29 cellular contexts compared by ENCODE assay signal in genomic region chr13:78852709-78853108, GRCh38.
A peak's percentile ranks its signal among the peaks of the same experiment; 100 is the strongest.
DNase-seq lines count a peak whose midpoint lies in the region; ATAC-seq, FAIRE-seq and TF ChIP-seq lines count a peak whose summit lies in the region.
"Had no signal": no experiment of that assay in that cellular context is flagged by ENCODE, and none has a peak within 500 bp of the region (broad histone marks: within the 10 kb centered on the region; RNA-seq: fewer than 3 reads in every experiment).

No MANE protein-coding gene starts in this region.

- peaks cover 31% of the 10 kb centered on the region for H3K9me3 Mint-ChIP-seq in chondrocyte (ENCODE audit: low read depth)
- peaks cover 7% of the 10 kb centered on the region for H3K9me3 Mint-ChIP-seq in stimulated activated memory B cell treated with anti-CD40 and anti-IgM and Interleukin-4, amounts not matched to agents 10 μg/mL and 1 μg/mL and 100 μg/mL, for 72 hours

- no peaks in the 10 kb centered on the region for H3K27me3 ChIP-seq in spleen (replicated peaks in 1 of 7)
- no peaks in the 10 kb centered on the region for H3K27me3 ChIP-seq in upper lobe of right lung
- H3K27me3 ChIP-seq in tibial artery, result no peaks in the 10 kb centered on the region
- H3K27me3 ChIP-seq in ovary, result no peaks in the 10 kb centered on the region
- H3K27me3 ChIP-seq in HepG2 (ENCODE audit: control insufficient read depth in 1 of 2, insufficient read depth in 2 of 2, low read length in 2 of 2), result no peaks in the 10 kb centered on the region
- H3K27me3 ChIP-seq in transverse colon, result no peaks in the 10 kb centered on the region
- H3K27me3 ChIP-seq: BLaER1 treated with 17β-estradiol and CSF1 and Interleukin-3, amounts not matched to agents 10 nM and 100 nM had no signal

- DNase-seq in chondrocyte (ENCODE audit: low spot score), result peak; percentile 60
- peak; percentile 44 for DNase-seq in spleen
- DNase-seq in upper lobe of right lung, result no peak
- no peak for DNase-seq in tibial artery
- DNase-seq in ovary, result no peak
- DNase-seq in HepG2 (ENCODE audit: low spot score), result no peak
- no peak for DNase-seq in transverse colon
- DNase-seq: 8988T; ACHN; AML-193; CD4-positive, alpha-beta memory T cell; CD4-positive, CD25-positive, alpha-beta regulatory T cell; CD8-positive, alpha-beta memory T cell; COR-L47; DMS 273 treated with DMSO at 0.1 percent for 48 hours; DMS153; DMS53; DMS79; DND-41; EL; GDM1 had no signal

- no peaks in the 10 kb centered on the region for H3K36me3 Mint-ChIP-seq in chondrocyte (ENCODE audit: low read depth)
- no peaks in the 10 kb centered on the region for H3K36me3 Mint-ChIP-seq in stimulated activated memory B cell treated with anti-CD40 and anti-IgM and Interleukin-4, amounts not matched to agents 10 μg/mL and 1 μg/mL and 100 μg/mL, for 72 hours
- H3K36me3 Mint-ChIP-seq: CD4-positive, alpha-beta memory T cell; CD4-positive, CD25-positive, alpha-beta regulatory T cell; CD8-positive, alpha-beta memory T cell had no signal

- H3K9ac ChIP-seq in HepG2 (ENCODE audit: insufficient read depth, low read depth, low read length), result no peak overlapping the region
- H3K9ac ChIP-seq: BLaER1 treated with 17β-estradiol and CSF1 and Interleukin-3, amounts not matched to agents 10 nM and 100 nM had no signal

- no TSS peak for BruUV-seq in HepG2 (replicated peaks; lab: Mats Ljungman, UMichigan)

- H3K79me2 ChIP-seq in HepG2 (ENCODE audit: insufficient read depth, low read length), result no peaks in the 10 kb centered on the region

- peak; percentile 16 for ATAC-seq in stimulated activated memory B cell treated with anti-CD40 and anti-IgM and Interleukin-4, amounts not matched to agents 10 μg/mL and 1 μg/mL and 100 μg/mL, for 72 hours
- peak; percentile 38 for ATAC-seq in upper lobe of right lung
- ATAC-seq in HepG2, result no peak
- ATAC-seq: GM12878 had no signal

- no peak for TF ChIP-seq CTCF in chondrocyte (IDR thresholded peaks at IDR 0.05)
- TF ChIP-seq CTCF in spleen (IDR thresholded peaks at IDR 0.05 in 8 of 11, conservative IDR thresholded peaks at IDR 0.05 in 3 of 11), result no peak
- TF ChIP-seq CTCF in upper lobe of right lung (IDR thresholded peaks at IDR 0.05), result no peak
- TF ChIP-seq CTCF in tibial artery (IDR thresholded peaks at IDR 0.05), result no peak
- TF ChIP-seq CTCF in ovary (IDR thresholded peaks at IDR 0.05), result no peak
- TF ChIP-seq CTCF in HepG2 (CRISPR knock-in tag; IDR thresholded peaks at IDR 0.05), result no peak
- no peak for TF ChIP-seq CTCF in transverse colon (IDR thresholded peaks at IDR 0.05)

- POLR2A ChIA-PET in HepG2 (lab: Yijun Ruan, JAX), result no interaction called here

- WGBS in spleen, 5 donors, result 82 to 100% (median 90%) methylated on average over 1 of the region's 1 CpG; no CpG with 5 or more reads in 1 of the 5 donors
- WGBS in ovary, 3 donors, result 73 to 90% (median 75%) methylated on average over 1 of the region's 1 CpG
- WGBS in HepG2 (ENCODE audit: low lambda C conversion rate), result no CpG with 5 or more reads among the region's 1 CpG
- 90% methylated on average over 1 of the region's 1 CpG; no CpG with 5 or more reads in 1 of the 2 donors for whole genome bisulfite sequencing in transverse colon (ENCODE audit: low coverage in 1 of 2), 2 donors

- H3K27ac Mint-ChIP-seq in chondrocyte (ENCODE audit: unreplicated experiment), result no peak overlapping the region
- no peak overlapping the region for H3K27ac Mint-ChIP-seq in stimulated activated memory B cell treated with anti-CD40 and anti-IgM and Interleukin-4, amounts not matched to agents 10 μg/mL and 1 μg/mL and 100 μg/mL, for 72 hours
- H3K27ac Mint-ChIP-seq: B cell; CD4-positive, alpha-beta memory T cell; CD4-positive, CD25-positive, alpha-beta regulatory T cell; CD8-positive, alpha-beta memory T cell had no signal

- H3K9me3 ChIP-seq in spleen (peaks cover 0 to 34% (median 22%) of the 10 kb centered on the region in 8 donors), upper lobe of right lung (no peaks in the 10 kb centered on the region), tibial artery (peaks cover 6 to 10% (median 6%) of the 10 kb centered on the region in 3 donors), ovary (no peaks in the 10 kb centered on the region), HepG2 (ENCODE audit: low read length) (peaks cover 17% of the 10 kb centered on the region), transverse colon (no peaks in the 10 kb centered on the region)

- H3K27ac ChIP-seq in spleen (no peak overlapping the region), upper lobe of right lung (no peak overlapping the region), tibial artery (no peak overlapping the region), ovary (no peak overlapping the region), HepG2 (ENCODE audit: extremely low read length, insufficient read depth, low read length) (no peak overlapping the region), transverse colon (no peak overlapping the region)
- H3K27ac ChIP-seq: BLaER1 treated with 17β-estradiol and CSF1 and Interleukin-3, amounts not matched to agents 10 nM and 100 nM; C4-2B had no signal

- no peak overlapping the region for H3K4me3 Mint-ChIP-seq in chondrocyte (ENCODE audit: unreplicated experiment)
- H3K4me3 Mint-ChIP-seq in stimulated activated memory B cell treated with anti-CD40 and anti-IgM and Interleukin-4, amounts not matched to agents 10 μg/mL and 1 μg/mL and 100 μg/mL, for 72 hours, result no peak overlapping the region
- H3K4me3 Mint-ChIP-seq: B cell; CD4-positive, alpha-beta memory T cell; CD4-positive, CD25-positive, alpha-beta regulatory T cell; CD8-positive, alpha-beta memory T cell had no signal

- no peaks in the 10 kb centered on the region for H3K4me1 Mint-ChIP-seq in chondrocyte (ENCODE audit: low read depth)
- no peaks in the 10 kb centered on the region for H3K4me1 Mint-ChIP-seq in stimulated activated memory B cell treated with anti-CD40 and anti-IgM and Interleukin-4, amounts not matched to agents 10 μg/mL and 1 μg/mL and 100 μg/mL, for 72 hours
- H3K4me1 Mint-ChIP-seq: B cell; CD4-positive, alpha-beta memory T cell; CD4-positive, CD25-positive, alpha-beta regulatory T cell; CD8-positive, alpha-beta memory T cell had no signal

- in situ Hi-C loops in HepG2 (cut with HindIII; ENCODE audit: extremely low pct_ligation_motif_present, low pct_unique_long_range_greater_than_20kb), result no loop called here
- in situ Hi-C loops in transverse colon (cut with MboI; ENCODE audit: low pct_ligation_motif_present in 1 of 4, low pct_unique_long_range_greater_than_20kb in 1 of 4, low sequenced_read_pairs in 3 of 4), result no loop called here

- no peak for TF ChIP-seq RAD21 in HepG2 (CRISPR knock-in tag; IDR thresholded peaks at IDR 0.05)

- no peaks in the 10 kb centered on the region for H4K20me1 ChIP-seq in HepG2 (ENCODE audit: insufficient read depth, low read length)
- H4K20me1 ChIP-seq: BLaER1 treated with 17β-estradiol and CSF1 and Interleukin-3, amounts not matched to agents 10 nM and 100 nM had no signal

- H3K4me1 ChIP-seq in spleen, result no peaks in the 10 kb centered on the region
- no peaks in the 10 kb centered on the region for H3K4me1 ChIP-seq in upper lobe of right lung
- no peaks in the 10 kb centered on the region for H3K4me1 ChIP-seq in tibial artery
- no peaks in the 10 kb centered on the region for H3K4me1 ChIP-seq in ovary (ENCODE audit: insufficient read depth)
- no peaks in the 10 kb centered on the region for H3K4me1 ChIP-seq in HepG2 (ENCODE audit: insufficient read depth, low read length)
- no peaks in the 10 kb centered on the region for H3K4me1 ChIP-seq in transverse colon

- H3K4me3 ChIP-seq in spleen (no peak overlapping the region), upper lobe of right lung (no peak overlapping the region), tibial artery (no peak overlapping the region), ovary (no peak overlapping the region), HepG2 (replicated peaks in 1 of 3; ENCODE audit: insufficient read depth in 1 of 3, low read depth in 2 of 3, low read length in 3 of 3) (no peak overlapping the region), transverse colon (no peak overlapping the region)
- H3K4me3 ChIP-seq: BLaER1 treated with 17β-estradiol and CSF1 and Interleukin-3, amounts not matched to agents 10 nM and 100 nM; GM12878 had no signal

- FAIRE-seq in HepG2 (lab: Jason Lieb, UNC), result no peak
- FAIRE-seq: A204.1, GM12878, GM12892, GM18507 had no signal

- TF ChIP-seq EP300 in ovary (IDR thresholded peaks at IDR 0.05), result no peak
- no peak for TF ChIP-seq EP300 in HepG2 (IDR thresholded peaks at IDR 0.05; ENCODE audit: low read depth in 2 of 2, low read length in 2 of 2)
- TF ChIP-seq EP300 in HepG2 (CRISPR knock-in tag; IDR thresholded peaks at IDR 0.05; ENCODE audit: borderline replicate concordance), result no peak
- TF ChIP-seq EP300 in transverse colon (IDR thresholded peaks at IDR 0.05; ENCODE audit: low read depth), result no peak

- no peaks in the 10 kb centered on the region for H3K27me3 Mint-ChIP-seq in chondrocyte (ENCODE audit: low read depth)
- H3K27me3 Mint-ChIP-seq in stimulated activated memory B cell treated with anti-CD40 and anti-IgM and Interleukin-4, amounts not matched to agents 10 μg/mL and 1 μg/mL and 100 μg/mL, for 72 hours, result no peaks in the 10 kb centered on the region
- H3K27me3 Mint-ChIP-seq: B cell; CD4-positive, alpha-beta memory T cell; CD4-positive, CD25-positive, alpha-beta regulatory T cell had no signal

- H3K4me2 ChIP-seq in HepG2 (ENCODE audit: low read depth, low read length), result no peak overlapping the region
- H3K4me2 ChIP-seq: BLaER1 treated with 17β-estradiol and CSF1 and Interleukin-3, amounts not matched to agents 10 nM and 100 nM had no signal

- no peak overlapping the region for H2AFZ ChIP-seq in HepG2 (ENCODE audit: low read length)

- intact Hi-C loops in spleen (cut with DNase I; ENCODE audit: low total_unique reads), result no loop called here
- intact Hi-C loops in upper lobe of right lung (cut with DNase I), result no loop called here
- intact Hi-C loops in tibial artery (cut with DNase I; ENCODE audit: low total_unique reads), result no loop called here
- intact Hi-C loops in ovary (cut with DNase I), result no loop called here
- intact Hi-C loops in HepG2 (cut with micrococcal nuclease; ENCODE audit: unreplicated experiment), result no loop called here
- intact Hi-C loops in transverse colon (cut with DNase I; ENCODE audit: low total_unique reads), result no loop called here

- CTCF ChIA-PET in HepG2 (lab: Yijun Ruan, JAX; ENCODE audit: low intra/inter-chr PET ratio, low total read pairs), result no interaction called here

- TF ChIP-seq POLR2A in spleen (IDR thresholded peaks at IDR 0.05) (no peak), ovary (IDR thresholded peaks at IDR 0.05) (no peak), HepG2 (IDR thresholded peaks at IDR 0.05; ENCODE audit: insufficient read depth in 1 of 2, low read depth in 2 of 2, low read length in 2 of 2) (no peak), transverse colon (IDR thresholded peaks at IDR 0.05) (no peak)

- H3K36me3 ChIP-seq in spleen (no peaks in the 10 kb centered on the region), upper lobe of right lung (no peaks in the 10 kb centered on the region), tibial artery (no peaks in the 10 kb centered on the region), ovary (no peaks in the 10 kb centered on the region), HepG2 (replicated peaks in 1 of 2; ENCODE audit: control insufficient read depth in 1 of 2, insufficient read depth in 2 of 2, low read length in 2 of 2) (no peaks in the 10 kb centered on the region), transverse colon (no peaks in the 10 kb centered on the region)
- H3K36me3 ChIP-seq: BLaER1 treated with 17β-estradiol and CSF1 and Interleukin-3, amounts not matched to agents 10 nM and 100 nM had no signal

TF ChIP-seq in HepG2, 621 proteins besides CTCF, POLR2A, EP300 and RAD21:
- no peak for TF ChIP-seq ZNF317 (CRISPR knock-in tag; IDR thresholded peaks at IDR 0.05)

Comparison
In these comparisons a context has a peak if more than half of its experiments do, and no peak if none do; other contexts are left out.
1. DNase-seq: peak in chondrocyte (single experiment) and spleen (single experiment); none in upper lobe of right lung (single experiment), tibial artery (0 of 2), ovary (0 of 5), HepG2 (single experiment) and transverse colon (single experiment).